16 cellular contexts compared by ENCODE assay signal in genomic region chr12:22738945-22739344, GRCh38.
A peak's percentile ranks its signal among the peaks of the same experiment; 100 is the strongest.
DNase-seq lines count a peak whose midpoint lies in the region; FAIRE-seq and TF ChIP-seq lines count a peak whose summit lies in the region.
"Had no signal": no experiment of that assay in that cellular context is flagged by ENCODE, and none has a peak within 500 bp of the region (broad histone marks: within the 10 kb centered on the region; RNA-seq: fewer than 3 reads in every experiment).

No MANE protein-coding gene starts in this region.

- peak; percentile 94 for FAIRE-seq in RCC 7860 (lab: Jason Lieb, UNC)

- no peak overlapping the region for H3K27ac ChIP-seq in spleen

- TF ChIP-seq POLR2A in spleen (IDR thresholded peaks at IDR 0.05) = no peak

- no peaks in the 10 kb centered on the region for H3K36me3 ChIP-seq in spleen

- no peak overlapping the region for H3K4me3 ChIP-seq in spleen

- H3K27me3 ChIP-seq in spleen (replicated peaks in 1 of 7) = no peaks in the 10 kb centered on the region

- DNase-seq in HCEC 1CT (peak; percentile 92), RCC 7860 (ENCODE audit: low spot score) (peak; percentile 58), fibroblast of gingiva (ENCODE audit: low read depth) (peak; percentile 69), myocyte (ENCODE audit: low read depth) (peak; percentile 59), NCI-H2196 (lab: John Stamatoyannopoulos, UW; ENCODE audit: unreplicated experiment) (no peak), spleen (no peak), retina (no peak), nucleus accumbens (lab: John Stamatoyannopoulos, UW) (no peak)
- DNase-seq: ACHN; CD4-positive, alpha-beta memory T cell; DMS79 treated with DMSO at 0.1 percent for 48 hours; NCI-H1092; NCI-H1694 treated with DMSO at 0.1 percent for 48 hours; NCI-H446; NCI-H748 treated with DMSO at 0.1 percent for 48 hours; SHP77 had no signal

- H3K4me1 ChIP-seq in spleen = no peaks in the 10 kb centered on the region

- TF ChIP-seq CTCF in spleen (IDR thresholded peaks at IDR 0.05 in 8 of 11, conservative IDR thresholded peaks at IDR 0.05 in 3 of 11) = no peak

- H3K9me3 ChIP-seq in spleen = no peaks in the 10 kb centered on the region

- 30 to 65% (median 43%) methylated on average over 1 of the region's 1 CpG for WGBS in spleen, 5 donors

- intact Hi-C loops in spleen (cut with DNase I; ENCODE audit: low total_unique reads) = no loop called here

Comparison
In these comparisons a context has a peak if more than half of its experiments do, and no peak if none do; other contexts are left out.
1. DNase-seq: peak in HCEC 1CT (single experiment), RCC 7860 (single experiment), fibroblast of gingiva (single experiment) and myocyte (single experiment); none in NCI-H2196 (single experiment), spleen (single experiment), retina (single experiment) and nucleus accumbens (0 of 56).